12 cellular contexts compared by ENCODE assay signal in the genomic region with DNA sequence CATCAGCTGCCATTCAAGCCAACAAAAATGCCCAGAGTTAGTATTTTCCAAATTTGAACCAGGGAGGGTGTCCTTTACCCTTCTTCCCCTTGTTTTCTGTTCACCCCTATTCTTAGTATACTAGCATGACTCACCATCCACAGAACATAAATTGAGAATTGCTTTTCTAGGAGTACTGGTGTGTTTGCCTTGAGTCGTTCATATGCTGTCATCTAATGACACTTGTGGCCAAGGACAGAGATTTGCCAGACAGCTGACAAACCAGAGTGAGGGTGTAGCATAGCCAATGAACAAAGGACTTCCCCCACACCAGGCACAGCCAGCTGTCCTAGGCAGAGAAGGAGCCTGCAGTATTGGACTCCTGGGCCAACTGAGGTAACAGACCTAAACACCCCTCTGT.
DNase-seq lines count a peak whose midpoint lies in the region; ATAC-seq and TF ChIP-seq lines count a peak whose summit lies in the region.
"Had no signal": no experiment of that assay in that cellular context is flagged by ENCODE, and none has a peak within 500 bp of the region (broad histone marks: within the 10 kb centered on the region; RNA-seq: fewer than 3 reads in every experiment).

No MANE protein-coding gene starts in this region.

- DNase-seq in SHP77 treated with DMSO at 0.1 percent for 48 hours (lab: John Stamatoyannopoulos, UW) (peak; percentile 40), heart left ventricle (peak in 4 of 5 donors; percentile 47 to 78 (median 68)), sciatic nerve (ENCODE audit: low spot score) (no peak), NCI-H2107 (lab: John Stamatoyannopoulos, UW) (no peak), NCI-H345 (lab: John Stamatoyannopoulos, UW) (no peak)
- no peak for DNase-seq in CD8-positive, alpha-beta memory T cell
- DNase-seq: activated gamma-delta T cell treated with Interleukin-2 at 50 U/mL for 16 hours, GF-D8, NCI-H2029 treated with DMSO at 0.1 percent for 48 hours had no signal

- POLR2A ChIA-PET in CD8-positive, alpha-beta memory T cell (lab: Charles Lee) = no interaction called here

- H3K4me3 ChIP-seq in heart left ventricle = no peak overlapping the region
- H3K4me3 ChIP-seq in CD8-positive, alpha-beta memory T cell (ENCODE audit: low read length) = no peak overlapping the region

- intact Hi-C loops in heart left ventricle (cut with DNase I) (loop anchor here in 4 of 10 donors (1.0 to 10.0 kb wide), 4 partner anchors 56 to 63 kb away; partner anchors contain the start of gene FILIP1 (in 1 of the 4)), sciatic nerve (cut with DNase I) (no loop called here)

- H3K36me3 ChIP-seq in heart left ventricle = no peaks in the 10 kb centered on the region
- no peaks in the 10 kb centered on the region for H3K36me3 ChIP-seq in CD8-positive, alpha-beta memory T cell (ENCODE audit: insufficient read depth, low read length)

- CTCF ChIA-PET in CD8-positive, alpha-beta memory T cell (lab: Charles Lee) = no interaction called here

- no peaks in the 10 kb centered on the region for H3K4me1 Mint-ChIP-seq in CD8-positive, alpha-beta memory T cell

- H3K9me3 ChIP-seq in heart left ventricle = no peaks in the 10 kb centered on the region
- H3K9me3 ChIP-seq in CD8-positive, alpha-beta memory T cell (ENCODE audit: low read length) = no peaks in the 10 kb centered on the region

- no peak overlapping the region for H3K27ac Mint-ChIP-seq in CD8-positive, alpha-beta memory T cell
- H3K27ac Mint-ChIP-seq: natural killer cell treated with Interleukin-12 subunit alpha and Interleukin-12 subunit beta and Interleukin-15 and Interleukin-18, amount 100 ng/mL, for 72 hours had no signal

- TF ChIP-seq POLR2A in heart left ventricle (IDR thresholded peaks at IDR 0.05) = no peak

- peaks cover 3 to 23% of the 10 kb centered on the region in 2 donors for H3K27me3 Mint-ChIP-seq in CD8-positive, alpha-beta memory T cell
- H3K27me3 Mint-ChIP-seq: natural killer cell treated with Interleukin-12 subunit alpha and Interleukin-12 subunit beta and Interleukin-15 and Interleukin-18, amount 100 ng/mL, for 72 hours had no signal

- peaks cover 6 to 79% (median 52%) of the 10 kb centered on the region in 12 donors for H3K4me1 ChIP-seq in heart left ventricle
- no peaks in the 10 kb centered on the region for H3K4me1 ChIP-seq in CD8-positive, alpha-beta memory T cell (ENCODE audit: insufficient read depth, low read length)

- no peaks in the 10 kb centered on the region for H3K36me3 Mint-ChIP-seq in CD8-positive, alpha-beta memory T cell
- H3K36me3 Mint-ChIP-seq: natural killer cell treated with Interleukin-12 subunit alpha and Interleukin-12 subunit beta and Interleukin-15 and Interleukin-18, amount 100 ng/mL, for 72 hours had no signal

- no peak for TF ChIP-seq CTCF in heart left ventricle (IDR thresholded peaks at IDR 0.05)

- H3K27me3 ChIP-seq in heart left ventricle = no peaks in the 10 kb centered on the region
- no peaks in the 10 kb centered on the region for H3K27me3 ChIP-seq in CD8-positive, alpha-beta memory T cell (ENCODE audit: insufficient read depth, low read length, poor library complexity, severe bottlenecking)

- peak overlapping the region; percentile 23 to 80 (median 66) for H3K27ac ChIP-seq in heart left ventricle
- H3K27ac ChIP-seq in CD8-positive, alpha-beta memory T cell (ENCODE audit: low read depth, low read length) = no peak overlapping the region

- H3K4me3 Mint-ChIP-seq in CD8-positive, alpha-beta memory T cell = no peak overlapping the region
- H3K4me3 Mint-ChIP-seq: natural killer cell treated with Interleukin-12 subunit alpha and Interleukin-12 subunit beta and Interleukin-15 and Interleukin-18, amount 100 ng/mL, for 72 hours had no signal

- peaks cover 0 to 3% (median 0%) of the 10 kb centered on the region in 5 donors for H3K9me3 Mint-ChIP-seq in CD8-positive, alpha-beta memory T cell
- H3K9me3 Mint-ChIP-seq: natural killer cell treated with Interleukin-12 subunit alpha and Interleukin-12 subunit beta and Interleukin-15 and Interleukin-18, amount 100 ng/mL, for 72 hours had no signal

- 6 to 8% (median 7%) methylated on average over 1 of the region's 1 CpG for WGBS in heart left ventricle, 4 donors

- peak; percentile 73 for ATAC-seq in GM19463 (IDR thresholded peaks at IDR 0.05; ENCODE audit: unreplicated experiment)
- peak; percentile 91 to 98 (median 96) for ATAC-seq in heart left ventricle
- ATAC-seq in sciatic nerve = peak; percentile 46
- ATAC-seq in HG03196 (IDR thresholded peaks at IDR 0.05; ENCODE audit: unreplicated experiment) = no peak

Comparison
In these comparisons a context has a peak if more than half of its experiments do, and no peak if none do; other contexts are left out.
1. DNase-seq: peak in SHP77 treated with DMSO at 0.1 percent for 48 hours (single experiment) and heart left ventricle (4 of 5); none in sciatic nerve (single experiment), CD8-positive, alpha-beta memory T cell (0 of 5), NCI-H2107 (single experiment) and NCI-H345 (single experiment).